Comparison of ENCODE assay signal across 16 cellular contexts in genomic region chr1:27116210-27116609, GRCh38. TPM values are rescaled to one million over a fixed set of nuclear protein-coding genes. Genes with fewer than 3 reads are reported as not detected.
DNase-seq lines count a peak whose midpoint lies in the region; ATAC-seq, FAIRE-seq and TF ChIP-seq lines count a peak whose summit lies in the region.
"Had no signal": no experiment of that assay in that cellular context is flagged by ENCODE, and none has a peak within 500 bp of the region (broad histone marks: within the 10 kb centered on the region; RNA-seq: fewer than 3 reads in every experiment).

No MANE protein-coding gene starts in this region.

- FAIRE-seq in GM19239 (lab: Jason Lieb, UNC) = no peak

- H3K27ac Mint-ChIP-seq in natural killer cell treated with Interleukin-12 subunit alpha and Interleukin-12 subunit beta and Interleukin-15 and Interleukin-18, amount 100 ng/mL, for 72 hours = peak overlapping the region; percentile 6 to 31
- peak overlapping the region in 1 of 2 donors; percentile 21 for H3K27ac Mint-ChIP-seq in natural killer cell
- H3K27ac Mint-ChIP-seq in chondrocyte (ENCODE audit: unreplicated experiment) = peak overlapping the region; percentile 55
- no peak overlapping the region for H3K27ac Mint-ChIP-seq in activated T-helper 1 cell treated with anti-CD3 and anti-CD28 coated beads, Interleukin-12 subunit alpha, Interleukin-12 subunit beta, Interleukin-2, Interleukin-4 antibody, amounts not matched to agents 30 ng/mL and 10 ng/mL and 1 ng/mL, durations not matched to agents 14 hours and 24 hours and 36 hours

- peak overlapping the region; percentile 63 for H3K27ac ChIP-seq in muscle layer of colon (ENCODE audit: low read depth, low read length)

- intact Hi-C loops in natural killer cell (cut with micrococcal nuclease) = no loop called here
- intact Hi-C loops in activated T-helper 1 cell treated with anti-CD3 and anti-CD28 coated beads, Interleukin-12 subunit alpha, Interleukin-12 subunit beta, Interleukin-2, Interleukin-4 antibody, amounts not matched to agents 30 ng/mL and 10 ng/mL and 1 ng/mL, durations not matched to agents 14 hours and 24 hours and 36 hours (cut with micrococcal nuclease) = loop anchor here (10.0 kb wide), 1 partner anchor 279 kb away; the partner anchor contains the start of gene GPR3

- no peaks in the 10 kb centered on the region for H3K9me3 Mint-ChIP-seq in natural killer cell treated with Interleukin-12 subunit alpha and Interleukin-12 subunit beta and Interleukin-15 and Interleukin-18, amount 100 ng/mL, for 72 hours
- no peaks in the 10 kb centered on the region for H3K9me3 Mint-ChIP-seq in natural killer cell
- H3K9me3 Mint-ChIP-seq in chondrocyte (ENCODE audit: low read depth) = no peaks in the 10 kb centered on the region
- no peaks in the 10 kb centered on the region for H3K9me3 Mint-ChIP-seq in activated T-helper 1 cell treated with anti-CD3 and anti-CD28 coated beads, Interleukin-12 subunit alpha, Interleukin-12 subunit beta, Interleukin-2, Interleukin-4 antibody, amounts not matched to agents 30 ng/mL and 10 ng/mL and 1 ng/mL, durations not matched to agents 14 hours and 24 hours and 36 hours

- peaks cover 20 to 32% of the 10 kb centered on the region in 2 donors for H3K4me1 Mint-ChIP-seq in natural killer cell treated with Interleukin-12 subunit alpha and Interleukin-12 subunit beta and Interleukin-15 and Interleukin-18, amount 100 ng/mL, for 72 hours (ENCODE audit: low read depth in 2 of 2)
- peaks cover 19 to 33% of the 10 kb centered on the region in 2 donors for H3K4me1 Mint-ChIP-seq in natural killer cell
- peaks cover 75% of the 10 kb centered on the region for H3K4me1 Mint-ChIP-seq in chondrocyte (ENCODE audit: low read depth)
- H3K4me1 Mint-ChIP-seq in activated T-helper 1 cell treated with anti-CD3 and anti-CD28 coated beads, Interleukin-12 subunit alpha, Interleukin-12 subunit beta, Interleukin-2, Interleukin-4 antibody, amounts not matched to agents 30 ng/mL and 10 ng/mL and 1 ng/mL, durations not matched to agents 14 hours and 24 hours and 36 hours (ENCODE audit: low read depth) = peaks cover 47% of the 10 kb centered on the region

- no peak for ATAC-seq in natural killer cell treated with Interleukin-12 subunit alpha and Interleukin-12 subunit beta and Interleukin-15 and Interleukin-18, amount 100 ng/mL, for 72 hours
- ATAC-seq in natural killer cell (no peak), GM19328 (IDR thresholded peaks at IDR 0.05; ENCODE audit: unreplicated experiment) (no peak)
- ATAC-seq: activated CD8-positive, alpha-beta memory T cell treated with anti-CD3 and anti-CD28 coated beads, Interleukin-2, amount 10 ng/mL, durations not matched to agents 7 days and 5 days; stimulated activated naive CD8-positive, alpha-beta T cell treated with anti-CD3 and anti-CD28 coated beads, Interleukin-15, Interleukin-2, amounts not matched to agents 100 U/mL and 50 U/mL, for 24 hours had no signal

- H3K4me1 ChIP-seq in muscle layer of colon (ENCODE audit: insufficient read depth, low read length) = peaks cover 57% of the 10 kb centered on the region

- H3K27me3 Mint-ChIP-seq in natural killer cell treated with Interleukin-12 subunit alpha and Interleukin-12 subunit beta and Interleukin-15 and Interleukin-18, amount 100 ng/mL, for 72 hours = no peaks in the 10 kb centered on the region
- H3K27me3 Mint-ChIP-seq in natural killer cell (ENCODE audit: low read depth in 2 of 2) (no peaks in the 10 kb centered on the region), chondrocyte (ENCODE audit: low read depth) (no peaks in the 10 kb centered on the region)
- H3K27me3 Mint-ChIP-seq in activated T-helper 1 cell treated with anti-CD3 and anti-CD28 coated beads, Interleukin-12 subunit alpha, Interleukin-12 subunit beta, Interleukin-2, Interleukin-4 antibody, amounts not matched to agents 30 ng/mL and 10 ng/mL and 1 ng/mL, durations not matched to agents 14 hours and 24 hours and 36 hours (ENCODE audit: insufficient read depth) = no peaks in the 10 kb centered on the region
- H3K27me3 Mint-ChIP-seq: activated CD8-positive, alpha-beta memory T cell treated with anti-CD3 and anti-CD28 coated beads, Interleukin-2, amount 10 ng/mL, durations not matched to agents 7 days and 5 days had no signal

- peak overlapping the region in 1 of 2 donors; percentile 8 for H3K4me3 ChIP-seq in muscle layer of colon (ENCODE audit: low read depth in 1 of 2, low read length in 2 of 2)
- H3K4me3 ChIP-seq: adrenal gland, BLaER1, lung had no signal

- DNase-seq in natural killer cell treated with Interleukin-12 subunit alpha and Interleukin-12 subunit beta and Interleukin-15 and Interleukin-18, amount 100 ng/mL, for 72 hours (ENCODE audit: low spot score) = no peak
- DNase-seq in natural killer cell = no peak
- DNase-seq in chondrocyte (ENCODE audit: low spot score) = no peak
- no peak for DNase-seq in HPDE6-E6E7 (ENCODE audit: extremely low spot score)
- no peak for DNase-seq in activated T-helper 1 cell treated with anti-CD3 and anti-CD28 coated beads, Interleukin-12 subunit alpha, Interleukin-12 subunit beta, Interleukin-2, Interleukin-4 antibody, amounts not matched to agents 30 ng/mL and 10 ng/mL and 1 ng/mL, durations not matched to agents 14 hours and 24 hours and 36 hours (ENCODE audit: low spot score)
- no peak for DNase-seq in GM19239 (ENCODE audit: insufficient read length, low spot score)
- DNase-seq: activated CD8-positive, alpha-beta memory T cell treated with anti-CD3 and anti-CD28 coated beads, Interleukin-2, amount 10 ng/mL, durations not matched to agents 7 days and 5 days; NCI-H2029 treated with DMSO at 0.1 percent for 48 hours; stimulated activated CD4-positive, alpha-beta T cell treated with anti-CD3 and anti-CD28 coated beads, Interleukin-4, amount 100 ng/mL, for 1 hour; stimulated activated naive CD8-positive, alpha-beta T cell treated with anti-CD3 and anti-CD28 coated beads, Interleukin-15, Interleukin-2, amounts not matched to agents 100 U/mL and 50 U/mL, for 24 hours; T-helper 2 cell had no signal

- no peaks in the 10 kb centered on the region for H3K36me3 ChIP-seq in muscle layer of colon (ENCODE audit: insufficient read depth, low read length)

- H3K4me3 Mint-ChIP-seq in natural killer cell treated with Interleukin-12 subunit alpha and Interleukin-12 subunit beta and Interleukin-15 and Interleukin-18, amount 100 ng/mL, for 72 hours = no peak overlapping the region
- H3K4me3 Mint-ChIP-seq in natural killer cell = no peak overlapping the region
- H3K4me3 Mint-ChIP-seq in chondrocyte (ENCODE audit: unreplicated experiment) = no peak overlapping the region
- no peak overlapping the region for H3K4me3 Mint-ChIP-seq in activated T-helper 1 cell treated with anti-CD3 and anti-CD28 coated beads, Interleukin-12 subunit alpha, Interleukin-12 subunit beta, Interleukin-2, Interleukin-4 antibody, amounts not matched to agents 30 ng/mL and 10 ng/mL and 1 ng/mL, durations not matched to agents 14 hours and 24 hours and 36 hours
- H3K4me3 Mint-ChIP-seq: activated CD8-positive, alpha-beta memory T cell treated with anti-CD3 and anti-CD28 coated beads, Interleukin-2, amount 10 ng/mL, durations not matched to agents 7 days and 5 days had no signal

- no peak overlapping the region for H3K9ac ChIP-seq in muscle layer of colon (ENCODE audit: low read length)
- H3K9ac ChIP-seq: BLaER1 had no signal

- H3K9me3 ChIP-seq in muscle layer of colon (ENCODE audit: low read length) = no peaks in the 10 kb centered on the region
- H3K9me3 ChIP-seq: adrenal gland, BLaER1 had no signal

- no peaks in the 10 kb centered on the region for H3K36me3 Mint-ChIP-seq in natural killer cell treated with Interleukin-12 subunit alpha and Interleukin-12 subunit beta and Interleukin-15 and Interleukin-18, amount 100 ng/mL, for 72 hours
- H3K36me3 Mint-ChIP-seq in natural killer cell = no peaks in the 10 kb centered on the region
- H3K36me3 Mint-ChIP-seq in chondrocyte (ENCODE audit: low read depth) = peaks cover 8% of the 10 kb centered on the region
- peaks cover 11% of the 10 kb centered on the region for H3K36me3 Mint-ChIP-seq in activated T-helper 1 cell treated with anti-CD3 and anti-CD28 coated beads, Interleukin-12 subunit alpha, Interleukin-12 subunit beta, Interleukin-2, Interleukin-4 antibody, amounts not matched to agents 30 ng/mL and 10 ng/mL and 1 ng/mL, durations not matched to agents 14 hours and 24 hours and 36 hours (ENCODE audit: low read depth)

- no peaks in the 10 kb centered on the region for H3K27me3 ChIP-seq in muscle layer of colon (ENCODE audit: control insufficient read depth in 1 of 2, insufficient read depth in 2 of 2, low read length in 2 of 2)
- H3K27me3 ChIP-seq: adrenal gland, BLaER1 had no signal

- no peak for TF ChIP-seq CTCF in natural killer cell (IDR thresholded peaks at IDR 0.05)
- no peak for TF ChIP-seq CTCF in chondrocyte (IDR thresholded peaks at IDR 0.05)

RNA-seq across cellular contexts. Expression of gene SLC9A1, which starts 38.7 kb away (rescaled TPM):
- 10 to 100 TPM; 25.3 to 31.4 TPM for total RNA-seq in natural killer cell treated with Interleukin-12 subunit alpha and Interleukin-12 subunit beta and Interleukin-15 and Interleukin-18, amount 100 ng/mL, for 72 hours
- 10 to 100 TPM; 26.5 to 37.4 (median 29.4) TPM for total RNA-seq in natural killer cell
- 53.9 to 55.4 TPM (median 54.6 TPM) in 3 replicates for total RNA-seq in chondrocyte
- total RNA-seq in activated T-helper 1 cell treated with anti-CD3 and anti-CD28 coated beads, Interleukin-12 subunit alpha, Interleukin-12 subunit beta, Interleukin-2, Interleukin-4 antibody, amounts not matched to agents 30 ng/mL and 10 ng/mL and 1 ng/mL, durations not matched to agents 14 hours and 24 hours and 36 hours = 27.9 and 28.8 TPM in 2 replicates
